In the genomic region with DNA sequence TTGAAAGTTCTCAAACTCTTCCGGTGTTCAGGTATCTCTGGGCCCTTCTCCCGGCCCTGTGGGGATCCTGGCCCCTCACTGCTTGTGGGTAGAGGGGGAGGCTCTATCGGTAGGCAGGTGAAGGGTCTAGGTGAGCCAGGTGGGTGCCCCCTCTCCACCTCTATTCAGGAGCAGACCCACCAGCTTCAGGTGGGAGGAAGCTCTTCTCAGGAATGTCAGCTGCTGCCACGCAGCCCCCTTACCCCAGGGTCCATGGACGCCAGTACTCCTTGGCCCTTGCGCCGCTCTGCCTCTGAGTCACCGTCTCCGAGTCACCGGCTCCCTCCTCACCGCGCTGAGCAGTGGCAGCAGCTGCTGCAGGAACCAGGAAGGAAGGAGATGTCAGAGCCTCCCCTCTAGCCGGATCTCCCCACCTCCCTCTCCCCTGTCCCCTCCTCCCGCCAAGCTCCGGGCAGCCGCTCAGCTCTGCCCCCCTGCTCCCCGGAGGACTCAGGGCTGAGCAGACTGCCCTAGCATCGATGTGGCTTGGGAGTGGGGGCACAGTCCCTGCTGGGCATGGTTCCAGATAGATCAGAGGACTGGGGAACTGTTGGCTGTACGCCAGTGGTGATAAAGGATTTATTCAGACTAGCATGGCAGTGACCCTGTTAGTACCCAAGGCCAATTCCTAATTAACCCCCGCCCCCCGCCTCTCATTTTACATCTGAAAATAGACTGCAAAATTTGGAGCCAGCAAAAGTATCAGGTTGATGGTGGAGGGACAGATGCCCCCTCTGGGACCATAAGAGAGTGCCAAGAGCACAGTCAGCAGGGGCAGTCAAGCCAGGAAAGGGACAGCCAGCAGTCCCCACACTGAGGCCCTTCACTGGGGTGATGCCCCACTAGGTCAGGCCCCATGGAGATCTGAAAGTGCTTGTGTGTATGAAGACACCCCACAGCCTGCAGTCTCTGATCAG, we compare ENCODE assay signal across 8 cellular contexts. TPM values are rescaled to one million over a fixed set of nuclear protein-coding genes. Genes with fewer than 3 reads are reported as not detected.
DNase-seq lines count a peak whose midpoint lies in the region; ATAC-seq and TF ChIP-seq lines count a peak whose summit lies in the region.

A gene with protein sequence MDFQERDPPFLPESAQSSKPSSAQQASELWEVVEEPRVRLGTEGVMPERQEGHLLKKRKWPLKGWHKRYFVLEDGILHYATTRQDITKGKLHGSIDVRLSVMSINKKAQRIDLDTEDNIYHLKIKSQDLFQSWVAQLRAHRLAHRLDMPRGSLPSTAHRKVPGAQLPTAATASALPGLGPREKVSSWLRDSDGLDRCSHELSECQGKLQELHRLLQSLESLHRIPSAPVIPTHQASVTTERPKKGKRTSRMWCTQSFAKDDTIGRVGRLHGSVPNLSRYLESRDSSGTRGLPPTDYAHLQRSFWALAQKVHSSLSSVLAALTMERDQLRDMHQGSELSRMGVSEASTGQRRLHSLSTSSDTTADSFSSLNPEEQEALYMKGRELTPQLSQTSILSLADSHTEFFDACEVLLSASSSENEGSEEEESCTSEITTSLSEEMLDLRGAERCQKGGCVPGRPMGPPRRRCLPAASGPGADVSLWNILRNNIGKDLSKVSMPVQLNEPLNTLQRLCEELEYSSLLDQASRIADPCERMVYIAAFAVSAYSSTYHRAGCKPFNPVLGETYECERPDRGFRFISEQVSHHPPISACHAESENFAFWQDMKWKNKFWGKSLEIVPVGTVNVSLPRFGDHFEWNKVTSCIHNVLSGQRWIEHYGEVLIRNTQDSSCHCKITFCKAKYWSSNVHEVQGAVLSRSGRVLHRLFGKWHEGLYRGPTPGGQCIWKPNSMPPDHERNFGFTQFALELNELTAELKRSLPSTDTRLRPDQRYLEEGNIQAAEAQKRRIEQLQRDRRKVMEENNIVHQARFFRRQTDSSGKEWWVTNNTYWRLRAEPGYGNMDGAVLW (minus strand): TSS at position 371 of the 956 bp plus-strand sequence. CDS start 1,516 bp downstream, outside the sequence.

- TF ChIP-seq CTCF in chondrocyte (IDR thresholded peaks at IDR 0.05) = peak; percentile 70

- peaks cover 27% of the 10 kb centered on the region for H3K4me1 Mint-ChIP-seq in chondrocyte (ENCODE audit: low read depth)

- no peaks in the 10 kb centered on the region for H3K27me3 Mint-ChIP-seq in chondrocyte (ENCODE audit: low read depth)

- H3K4me3 Mint-ChIP-seq in chondrocyte (ENCODE audit: unreplicated experiment) = peak within 1 kb of the TSS; percentile 93

- peaks cover 24% of the 10 kb centered on the region for H3K36me3 Mint-ChIP-seq in chondrocyte (ENCODE audit: low read depth)

- ATAC-seq in HG03139 (IDR thresholded peaks at IDR 0.05; ENCODE audit: unreplicated experiment) = peak; percentile 76

- H3K27ac Mint-ChIP-seq in chondrocyte (ENCODE audit: unreplicated experiment) = peak within 1 kb of the TSS; percentile 85

- DNase-seq in NCI-H187 (lab: John Stamatoyannopoulos, UW) (peak; percentile 22 to 37), NCI-H187 treated with DMSO at 0.1 percent for 48 hours (lab: John Stamatoyannopoulos, UW) (no peak), NCI-H446 (lab: John Stamatoyannopoulos, UW) (peak; percentile 9 to 69), chondrocyte (ENCODE audit: low spot score) (no peak), kidney tubule cell (ENCODE audit: low spot score) (peak; percentile 92)
- peak; percentile 71 for DNase-seq in activated CD4-positive, CD25-positive, alpha-beta regulatory T cell treated with anti-CD3 and anti-CD28 coated beads, Interleukin-2, amount 50 U/mL, for 72 hours
- DNase-seq in stimulated activated CD4-positive, alpha-beta T cell treated with anti-CD3 and anti-CD28 coated beads, Interleukin-1b, Interleukin-23, amount 100 ng/mL, for 24 hours (ENCODE audit: low read depth in 4 of 4, low spot score in 1 of 4) = peak; percentile 38 to 66 (median 48)

- no peaks in the 10 kb centered on the region for H3K9me3 Mint-ChIP-seq in chondrocyte (ENCODE audit: low read depth)

RNA-seq across cellular contexts. Expression of the gene that starts here (rescaled TPM):
- total RNA-seq in chondrocyte = 17.4 to 28.1 TPM (median 20.3 TPM) in 3 replicates

Comparison
In these comparisons a context has a peak if more than half of its experiments do, and no peak if none do; other contexts are left out.
1. DNase-seq: peak in NCI-H187 (2 of 2), NCI-H446 (2 of 2), activated CD4-positive, CD25-positive, alpha-beta regulatory T cell treated with anti-CD3 and anti-CD28 coated beads, Interleukin-2, amount 50 U/mL, for 72 hours (single experiment), kidney tubule cell (single experiment) and stimulated activated CD4-positive, alpha-beta T cell treated with anti-CD3 and anti-CD28 coated beads, Interleukin-1b, Interleukin-23, amount 100 ng/mL, for 24 hours (4 of 4); none in NCI-H187 treated with DMSO at 0.1 percent for 48 hours (single experiment) and chondrocyte (single experiment).